ENCODE assay signal across 9 cellular contexts in the genomic region with DNA sequence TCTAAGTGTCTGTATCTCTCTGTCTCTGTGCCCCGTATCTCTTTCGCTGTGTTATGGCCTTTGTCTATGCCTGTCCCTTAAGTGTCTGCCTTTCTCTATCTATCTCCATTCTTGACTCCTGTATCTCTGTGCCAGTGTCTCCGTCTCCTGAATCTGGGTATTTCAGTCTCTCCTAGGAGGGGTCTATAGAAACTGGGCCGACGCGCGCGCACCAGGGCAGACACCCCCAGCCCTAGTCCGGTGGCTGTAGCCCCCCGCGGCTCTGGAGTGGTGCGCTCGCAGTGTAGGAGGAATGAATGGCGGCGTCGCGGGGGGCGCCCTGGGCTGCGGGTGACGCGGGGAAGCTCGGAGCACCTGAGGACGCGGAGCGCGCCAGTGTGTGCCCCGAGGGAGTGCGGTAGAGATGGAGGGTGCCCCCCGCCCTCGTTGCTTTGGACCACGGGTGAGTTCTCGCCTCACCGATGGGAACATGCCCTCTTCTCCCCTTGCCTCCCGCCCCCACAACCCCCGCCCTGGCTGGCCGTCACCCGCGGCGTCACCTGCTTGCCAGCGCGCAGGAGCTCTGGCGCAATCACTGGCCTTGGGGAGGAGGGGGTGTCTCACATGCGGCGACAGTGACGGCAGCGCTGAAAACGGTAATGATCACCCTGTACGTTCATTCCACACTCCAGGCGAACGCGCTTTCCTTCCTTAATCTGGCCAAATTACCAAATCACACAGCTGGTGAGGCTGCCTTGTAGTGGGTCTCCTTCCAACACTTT. TPM values are rescaled to one million over a fixed set of nuclear protein-coding genes. Genes with fewer than 3 reads are reported as not detected.
A peak's percentile ranks its signal among the peaks of the same experiment; 100 is the strongest.
DNase-seq lines count a peak whose midpoint lies in the region; ATAC-seq and TF ChIP-seq lines count a peak whose summit lies in the region.
"Had no signal": no experiment of that assay in that cellular context is flagged by ENCODE, and none has a peak within 500 bp of the region (broad histone marks: within the 10 kb centered on the region; RNA-seq: fewer than 3 reads in every experiment).

No MANE protein-coding gene starts in this region.

- no peaks in the 10 kb centered on the region for H3K9me3 ChIP-seq in Caco-2
- H3K9me3 ChIP-seq in mucosa of descending colon, result no peaks in the 10 kb centered on the region

- intact Hi-C loops in Caco-2 (cut with micrococcal nuclease; ENCODE audit: unreplicated experiment), result loop anchor here (1.0 kb wide), 1 partner anchor 12 kb away; no protein-coding TSS in a partner anchor
- intact Hi-C loops in mucosa of descending colon (cut with DNase I, micrococcal nuclease), result no loop called here

- POLR2A ChIA-PET in Caco-2 (lab: Charles Lee), result no interaction called here

- H3K36me3 ChIP-seq in Caco-2 (ENCODE audit: control insufficient read depth, insufficient read depth, low read length) (no peaks in the 10 kb centered on the region), mucosa of descending colon (ENCODE audit: low read depth) (no peaks in the 10 kb centered on the region)

- H3K27me3 Mint-ChIP-seq in Caco-2 (ENCODE audit: insufficient read depth, unreplicated experiment), result peaks cover 18% of the 10 kb centered on the region

- no TSS peak for BruUV-seq in Caco-2 (replicated peaks; lab: Mats Ljungman, UMichigan)

- H3K27me3 ChIP-seq in Caco-2 (replicated peaks; ENCODE audit: control insufficient read depth, insufficient read depth, low read length), result peaks cover 4% of the 10 kb centered on the region

- TF ChIP-seq POLR2A in NB4 (IDR thresholded peaks at IDR 0.05; ENCODE audit: extremely low read depth, insufficient read length), result no peak

- H3K4me1 Mint-ChIP-seq in Caco-2 (ENCODE audit: low read depth, unreplicated experiment), result peaks cover 8% of the 10 kb centered on the region
- peaks cover 29% of the 10 kb centered on the region for H3K4me1 Mint-ChIP-seq in stimulated activated effector memory CD8-positive, alpha-beta T cell treated with anti-CD3 and anti-CD28 coated beads, Interleukin-12 subunit alpha, Interleukin-12 subunit beta, amount 100 ng/mL, for 72 hours

- peaks cover 23% of the 10 kb centered on the region for H3K36me3 Mint-ChIP-seq in Caco-2 (ENCODE audit: insufficient read depth, unreplicated experiment)
- H3K36me3 Mint-ChIP-seq in stimulated activated effector memory CD8-positive, alpha-beta T cell treated with anti-CD3 and anti-CD28 coated beads, Interleukin-12 subunit alpha, Interleukin-12 subunit beta, amount 100 ng/mL, for 72 hours, result peaks cover 16% of the 10 kb centered on the region

- no peak for TF ChIP-seq CTCF in Caco-2 (IDR thresholded peaks at IDR 0.05; ENCODE audit: insufficient read depth in 1 of 2, low read depth in 1 of 2, low read length in 1 of 2, severe bottlenecking in 1 of 2, unreplicated experiment in 1 of 2)
- no peak for TF ChIP-seq CTCF in NB4 (IDR thresholded peaks at IDR 0.05; ENCODE audit: low read depth, low read length)
- TF ChIP-seq CTCF in fibroblast of villous mesenchyme (IDR thresholded peaks at IDR 0.05; ENCODE audit: insufficient read depth, low read depth, low read length), result no peak
- TF ChIP-seq CTCF in mucosa of descending colon (IDR thresholded peaks at IDR 0.05), result no peak

- peaks cover 9% of the 10 kb centered on the region; the same call in 1 of the 2 replicates for H3K4me1 ChIP-seq in Caco-2
- H3K4me1 ChIP-seq in mucosa of descending colon (ENCODE audit: low read depth), result peaks cover 23% of the 10 kb centered on the region

- peak; percentile 46 to 47 for DNase-seq in Caco-2
- peak; percentile 64 for DNase-seq in NB4 (ENCODE audit: low read depth)
- DNase-seq in activated CD4-positive, alpha-beta T cell treated with anti-CD3 and anti-CD28 coated beads for 48 hours, result peak; percentile 47
- peak; percentile 7 for DNase-seq in fibroblast of villous mesenchyme (ENCODE audit: low read depth)
- no peak for DNase-seq in stimulated activated effector memory CD8-positive, alpha-beta T cell treated with anti-CD3 and anti-CD28 coated beads, Interleukin-12 subunit alpha, Interleukin-12 subunit beta, amount 100 ng/mL, for 72 hours (ENCODE audit: low spot score in 2 of 2)
- DNase-seq in mucosa of descending colon, result no peak

- no peaks in the 10 kb centered on the region for H3K9me3 Mint-ChIP-seq in Caco-2 (ENCODE audit: unreplicated experiment)
- no peaks in the 10 kb centered on the region for H3K9me3 Mint-ChIP-seq in stimulated activated effector memory CD8-positive, alpha-beta T cell treated with anti-CD3 and anti-CD28 coated beads, Interleukin-12 subunit alpha, Interleukin-12 subunit beta, amount 100 ng/mL, for 72 hours

- no peak for ATAC-seq in stimulated activated effector memory CD8-positive, alpha-beta T cell treated with anti-CD3 and anti-CD28 coated beads, Interleukin-12 subunit alpha, Interleukin-12 subunit beta, amount 100 ng/mL, for 72 hours
- no peak for ATAC-seq in activated CD4-positive, CD25-positive, alpha-beta regulatory T cell treated with anti-CD3 and anti-CD28 coated beads, Interleukin-2, amount 50 U/mL, for 24 hours
- ATAC-seq in mucosa of descending colon (no peak), HG03571 (IDR thresholded peaks at IDR 0.05; ENCODE audit: unreplicated experiment) (no peak)

- CTCF ChIA-PET in Caco-2 (lab: Charles Lee), result no interaction called here

- peak overlapping the region; percentile 83 for H3K4me3 Mint-ChIP-seq in Caco-2 (ENCODE audit: unreplicated experiment)
- peak overlapping the region; percentile 85 for H3K4me3 Mint-ChIP-seq in stimulated activated effector memory CD8-positive, alpha-beta T cell treated with anti-CD3 and anti-CD28 coated beads, Interleukin-12 subunit alpha, Interleukin-12 subunit beta, amount 100 ng/mL, for 72 hours

- H3K27ac Mint-ChIP-seq in Caco-2 (ENCODE audit: unreplicated experiment), result no peak overlapping the region
- H3K27ac Mint-ChIP-seq in stimulated activated effector memory CD8-positive, alpha-beta T cell treated with anti-CD3 and anti-CD28 coated beads, Interleukin-12 subunit alpha, Interleukin-12 subunit beta, amount 100 ng/mL, for 72 hours, result peak overlapping the region; percentile 64

- H3K4me3 ChIP-seq in Caco-2 (ENCODE audit: low read depth, low read length), result peak overlapping the region; percentile 50
- H3K4me3 ChIP-seq in NB4 (ENCODE audit: low read depth, low read length), result peak overlapping the region; percentile 53
- peak overlapping the region; percentile 50 for H3K4me3 ChIP-seq in fibroblast of villous mesenchyme (ENCODE audit: low read depth, low read length)
- no peak overlapping the region for H3K4me3 ChIP-seq in mucosa of descending colon

RNA-seq across cellular contexts. Expression of a gene that starts 1.0 kb away (rescaled TPM):
- total RNA-seq in Caco-2 (2022), result 0.46 and 0.66 TPM in 2 replicates
- under 0.01 TPM in 1 of 2 replicates, not detected in the other for total RNA-seq in fibroblast of villous mesenchyme
- under 1 TPM in 1 of 3 donors, not detected in 2; 0.95 TPM for total RNA-seq in mucosa of descending colon
- total RNA-seq: lung microvascular endothelial cell had no signal

RNA-seq across cellular contexts. Expression of a gene that starts 12.9 kb away (rescaled TPM):
- total RNA-seq in Caco-2 (2022) (12.1 and 13.1 TPM in 2 replicates), fibroblast of villous mesenchyme (3.9 and 5.6 TPM in 2 replicates), mucosa of descending colon (1 to 10 TPM; 2.8 to 5.0 (median 3.2) TPM)

RNA-seq across cellular contexts. Expression of a gene that starts 13.5 kb away (rescaled TPM):
- total RNA-seq in Caco-2 (2022) (not detected in 2 replicates), fibroblast of villous mesenchyme (not detected in 2 replicates), mucosa of descending colon (1 to 10 TPM in 1 of 3 donors, under 1 TPM in 1, not detected in 1; 0.19 to 2.2 TPM)
- total RNA-seq: lung microvascular endothelial cell had no signal

RNA-seq across cellular contexts. Expression of a gene that starts 13.6 kb away (rescaled TPM):
- total RNA-seq in Caco-2 (2022) (73.4 and 74.9 TPM in 2 replicates), fibroblast of villous mesenchyme (28.7 and 41.0 TPM in 2 replicates), mucosa of descending colon (10 to 100 TPM; 30.8 to 39.9 (median 34.5) TPM)

RNA-seq across cellular contexts. Expression of a gene that starts 33.0 kb away (rescaled TPM):
- total RNA-seq in Caco-2 (2022) (0.79 and 1.6 TPM in 2 replicates), fibroblast of villous mesenchyme (not detected in 2 replicates), mucosa of descending colon (1 to 10 TPM in 2 of 3 donors, under 1 TPM in 1; 0.60 to 2.9 (median 2.6) TPM)

Comparison
In these comparisons a context has a peak if more than half of its experiments do, and no peak if none do; other contexts are left out.
1. DNase-seq: peak in Caco-2 (2 of 2), NB4 (single experiment), activated CD4-positive, alpha-beta T cell treated with anti-CD3 and anti-CD28 coated beads for 48 hours (single experiment) and fibroblast of villous mesenchyme (single experiment); none in stimulated activated effector memory CD8-positive, alpha-beta T cell treated with anti-CD3 and anti-CD28 coated beads, Interleukin-12 subunit alpha, Interleukin-12 subunit beta, amount 100 ng/mL, for 72 hours (0 of 2) and mucosa of descending colon (0 of 3).